ENCODE assay signal across 1 cellular context in genomic region chr1:167714098-167714850, GRCh38.
A peak's percentile ranks its signal among the peaks of the same experiment; 100 is the strongest.
TF ChIP-seq lines count a peak whose summit lies in the region.

No MANE protein-coding gene starts in this region.

TF ChIP-seq in GM12878, 131 proteins besides CTCF, POLR2A, EP300 and RAD21 (continued from another document):
- TF ChIP-seq NFXL1 (IDR thresholded peaks at IDR 0.05; ENCODE audit: borderline replicate concordance): no peak
- TF ChIP-seq CHD4 (IDR thresholded peaks at IDR 0.05): no peak
- no peak for TF ChIP-seq ZNF274 (IDR thresholded peaks at IDR 0.05; ENCODE audit: insufficient read depth, insufficient read length)
- TF ChIP-seq BACH1 (IDR thresholded peaks at IDR 0.05; ENCODE audit: borderline replicate concordance): peak; percentile 94
- no peak for TF ChIP-seq PBX3 (IDR thresholded peaks at IDR 0.05; ENCODE audit: insufficient replicate concordance, low read depth, low read length)
- TF ChIP-seq PKNOX1 (IDR thresholded peaks at IDR 0.05): no peak
- TF ChIP-seq SUZ12 (IDR thresholded peaks at IDR 0.05; ENCODE audit: unreplicated experiment): no peak
- no peak for TF ChIP-seq CBX3 (IDR thresholded peaks at IDR 0.05; ENCODE audit: borderline replicate concordance, low read depth)
